ENCODE assay signal across 22 cellular contexts in genomic region chr10:119061926-119062325, GRCh38. TPM values are rescaled to one million over a fixed set of nuclear protein-coding genes. Genes with fewer than 3 reads are reported as not detected.
"Had no signal": no experiment of that assay in that cellular context is flagged by ENCODE, and none has a peak within 500 bp of the region (broad histone marks: within the 10 kb centered on the region; RNA-seq: fewer than 3 reads in every experiment).

No MANE protein-coding gene starts in this region.

- H3K27me3 Mint-ChIP-seq: activated naive CD8-positive, alpha-beta T cell treated with anti-CD3 and anti-CD28 coated beads for 36 hours; type B pancreatic cell had no signal

- DNase-seq: activated CD4-positive, CD25-positive, alpha-beta regulatory T cell treated with anti-CD3 and anti-CD28 coated beads, Interleukin-2, amount 50 U/mL, for 72 hours; activated naive CD8-positive, alpha-beta T cell treated with anti-CD3 and anti-CD28 coated beads for 36 hours; heart left ventricle; posterior cingulate gyrus; stimulated activated CD4-positive, alpha-beta T cell treated with anti-CD3 and anti-CD28 coated beads, Interleukin-15, amount 100 ng/mL, for 24 hours; stimulated activated CD4-positive, alpha-beta T cell treated with anti-CD3 and anti-CD28 coated beads, Interleukin-2, amount 100 ng/mL, for 48 hours; stimulated activated CD8-positive, alpha-beta memory T cell treated with anti-CD3 and anti-CD28 coated beads, Interleukin-4, amount 100 ng/mL, for 48 hours; stimulated activated naive CD4-positive, alpha-beta T cell treated with Interleukin-2 at 50 U/mL for 16 hours; T-helper 1 cell; WERI-Rb-1 had no signal

- H3K9me3 ChIP-seq: heart left ventricle, thoracic aorta, vagina had no signal

- H2AFZ ChIP-seq: neural progenitor cell had no signal

- H3K27ac Mint-ChIP-seq: activated T-helper 1 cell treated with anti-CD3 and anti-CD28 coated beads, Interleukin-12 subunit alpha, Interleukin-12 subunit beta, Interleukin-2, Interleukin-4 antibody, amounts not matched to agents 30 ng/mL and 10 ng/mL and 1 ng/mL, durations not matched to agents 14 hours and 24 hours and 36 hours; neural progenitor cell had no signal

- H3K27me3 ChIP-seq: heart left ventricle, neural progenitor cell, vagina had no signal

- H3K4me3 ChIP-seq: coronary artery, heart left ventricle, neural progenitor cell, smooth muscle cell, thoracic aorta, vagina had no signal

- H3K9ac ChIP-seq: neural progenitor cell had no signal

- H3K4me3 Mint-ChIP-seq: activated naive CD8-positive, alpha-beta T cell treated with anti-CD3 and anti-CD28 coated beads for 36 hours; activated T-helper 1 cell treated with anti-CD3 and anti-CD28 coated beads, Interleukin-12 subunit alpha, Interleukin-12 subunit beta, Interleukin-2, Interleukin-4 antibody, amounts not matched to agents 30 ng/mL and 10 ng/mL and 1 ng/mL, durations not matched to agents 14 hours and 24 hours and 36 hours; neural progenitor cell; type B pancreatic cell had no signal

- H3K4me1 ChIP-seq: neural progenitor cell had no signal

- H3K4me2 ChIP-seq: neural progenitor cell, smooth muscle cell had no signal

- H3K9me3 Mint-ChIP-seq: activated naive CD8-positive, alpha-beta T cell treated with anti-CD3 and anti-CD28 coated beads for 36 hours; activated T-helper 1 cell treated with anti-CD3 and anti-CD28 coated beads, Interleukin-12 subunit alpha, Interleukin-12 subunit beta, Interleukin-2, Interleukin-4 antibody, amounts not matched to agents 30 ng/mL and 10 ng/mL and 1 ng/mL, durations not matched to agents 14 hours and 24 hours and 36 hours; neural progenitor cell; type B pancreatic cell had no signal

- ATAC-seq: heart left ventricle, sciatic nerve had no signal

- FAIRE-seq: astrocyte, islet of Langerhans, TTC549 had no signal

- H3K27ac ChIP-seq: coronary artery, epithelial cell of prostate, heart left ventricle, neural progenitor cell, thoracic aorta, vagina, WERI-Rb-1 had no signal

RNA-seq across cellular contexts. Expression of gene NANOS1, which starts 32.4 kb away (rescaled TPM):
- total RNA-seq: vagina had no signal
